8 cellular contexts compared by ENCODE assay signal in the genomic region with DNA sequence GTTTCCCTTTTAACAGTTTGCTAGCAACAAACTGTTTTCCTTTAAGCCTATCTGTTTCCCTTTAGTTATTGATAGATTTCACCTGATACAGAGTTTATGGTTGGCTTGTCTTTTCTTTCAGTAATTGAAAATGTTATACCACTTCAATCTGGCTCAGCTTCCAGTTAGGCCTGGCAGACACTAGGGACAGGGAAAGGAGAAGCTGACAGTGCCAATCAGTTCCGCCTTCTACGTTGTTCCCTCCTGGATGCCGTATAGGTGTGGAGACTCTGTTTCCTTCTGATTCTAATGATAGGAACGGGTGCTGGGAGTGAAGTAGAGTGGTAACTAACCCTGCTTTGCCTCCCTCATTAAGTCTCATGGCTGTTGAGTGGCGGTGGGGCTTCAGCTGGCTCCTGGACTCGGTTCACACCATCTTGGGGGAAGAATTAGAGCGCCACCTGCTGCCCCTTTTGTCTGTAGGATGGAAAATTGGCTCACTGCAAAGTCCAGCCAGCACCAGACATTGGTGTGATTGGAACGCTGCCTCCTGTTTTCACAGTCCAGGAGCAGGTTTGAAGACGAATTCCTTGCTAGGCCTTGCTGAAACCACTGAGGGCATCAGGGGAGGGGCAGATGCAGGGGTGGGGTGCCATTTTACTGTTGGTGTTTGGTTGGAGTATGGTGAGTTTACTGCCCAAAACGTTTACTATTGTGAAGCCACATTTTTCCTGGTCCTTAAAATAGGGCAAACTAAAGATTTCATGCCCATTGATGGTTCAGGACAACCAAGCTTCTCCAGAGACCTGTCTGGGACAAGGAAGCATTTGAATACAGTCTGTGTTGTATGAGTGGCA.
DNase-seq lines count a peak whose midpoint lies in the region; ATAC-seq and TF ChIP-seq lines count a peak whose summit lies in the region.

No MANE protein-coding gene starts in this region.

- CTCF ChIA-PET in BJ (lab: Yijun Ruan, JAX): interaction anchor here (0.8 to 1.8 kb wide), 2 partner anchors 14 to 24 kb away, joined by 3 to 5 read pairs; no protein-coding TSS in a partner anchor

- DNase-seq in BJ (ENCODE audit: low read depth) (no peak), HS-5 (ENCODE audit: low read depth) (peak; percentile 15), NCI-H774 (lab: John Stamatoyannopoulos, UW) (peak; percentile 49), cardiac fibroblast (ENCODE audit: low read depth in 2 of 2) (peak; percentile 25 to 34), mesothelial cell of epicardium (ENCODE audit: low spot score in 2 of 2, unreplicated experiment in 2 of 2) (peak; percentile 52 to 82)
- no peak for DNase-seq in activated CD8-positive, alpha-beta memory T cell treated with anti-CD3 and anti-CD28 coated beads for 24 hours

- no peaks in the 10 kb centered on the region for H3K9me3 Mint-ChIP-seq in mesothelial cell of epicardium

- peak; percentile 63 for ATAC-seq in GM18909 (IDR thresholded peaks at IDR 0.05; ENCODE audit: poor library complexity, unreplicated experiment)
- ATAC-seq in HG03280 (IDR thresholded peaks at IDR 0.05; ENCODE audit: unreplicated experiment): no peak

- H3K4me3 Mint-ChIP-seq in mesothelial cell of epicardium: no peak overlapping the region

- no peaks in the 10 kb centered on the region for H3K36me3 ChIP-seq in BJ (ENCODE audit: control insufficient read depth, insufficient read depth, low read length)

- H3K4me3 ChIP-seq in BJ (ENCODE audit: low read depth, low read length) (no peak overlapping the region), cardiac fibroblast (replicated peaks in 1 of 2; ENCODE audit: low read depth in 2 of 2, low read length in 2 of 2) (no peak overlapping the region)

- H3K27me3 ChIP-seq in BJ (ENCODE audit: control insufficient read depth, insufficient read depth, low read length): no peaks in the 10 kb centered on the region

- no peak overlapping the region for H3K27ac Mint-ChIP-seq in mesothelial cell of epicardium

- peak; percentile 45 for TF ChIP-seq CTCF in BJ (IDR thresholded peaks at IDR 0.05; ENCODE audit: insufficient read depth, low read depth, low read length)
- TF ChIP-seq CTCF in cardiac fibroblast (IDR thresholded peaks at IDR 0.05; ENCODE audit: low read depth, low read length): peak; percentile 14
- TF ChIP-seq CTCF in mesothelial cell of epicardium (IDR thresholded peaks at IDR 0.05; ENCODE audit: unreplicated experiment): peak; percentile 55

- POLR2A ChIA-PET in BJ (lab: Charles Lee): no interaction called here

- H3K27me3 Mint-ChIP-seq in mesothelial cell of epicardium (ENCODE audit: low read depth): no peaks in the 10 kb centered on the region

- H3K36me3 Mint-ChIP-seq in mesothelial cell of epicardium: no peaks in the 10 kb centered on the region

- H3K4me1 Mint-ChIP-seq in mesothelial cell of epicardium: peaks cover 2% of the 10 kb centered on the region

Comparison
In these comparisons a context has a peak if more than half of its experiments do, and no peak if none do; other contexts are left out.
1. DNase-seq: peak in HS-5 (single experiment), NCI-H774 (single experiment), cardiac fibroblast (2 of 2) and mesothelial cell of epicardium (2 of 2); none in BJ (single experiment) and activated CD8-positive, alpha-beta memory T cell treated with anti-CD3 and anti-CD28 coated beads for 24 hours (single experiment).
2. Peak in every context shown above with its lines, with median percentiles within 50 percentile points of each other: CTCF ChIP-seq.